In the genomic region with DNA sequence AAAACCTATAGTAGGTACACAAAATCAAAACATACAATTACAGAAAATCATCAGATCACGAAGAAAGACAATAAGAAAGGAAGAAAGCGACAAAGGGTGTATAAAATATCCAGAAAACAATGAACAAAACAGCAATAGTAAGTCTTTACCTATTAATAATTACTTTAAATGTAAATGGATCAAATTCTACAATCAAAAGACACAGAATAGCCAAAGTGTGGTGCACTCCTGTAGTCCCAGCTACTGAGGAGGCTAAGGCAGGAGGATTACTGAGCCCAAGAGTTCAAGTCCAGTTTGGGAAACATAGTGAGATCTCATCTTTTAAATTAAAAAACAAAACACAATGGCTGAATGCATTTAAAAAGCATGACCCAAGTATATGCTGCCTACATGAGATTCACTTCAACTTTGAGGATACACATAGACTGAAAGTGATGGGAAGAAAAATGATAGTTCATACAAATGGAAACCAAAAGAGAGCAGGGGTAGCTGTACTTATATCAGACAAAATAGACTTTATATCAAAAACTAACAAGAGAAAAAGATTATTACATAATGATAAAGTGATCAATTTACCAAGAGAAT, we compare ENCODE assay signal across 9 cellular contexts. TPM values are rescaled to one million over a fixed set of nuclear protein-coding genes. Genes with fewer than 3 reads are reported as not detected.
"Had no signal": no experiment of that assay in that cellular context is flagged by ENCODE, and none has a peak within 500 bp of the region (broad histone marks: within the 10 kb centered on the region; RNA-seq: fewer than 3 reads in every experiment).

No MANE protein-coding gene starts in this region.

- H3K4me2 ChIP-seq: KMS-11 had no signal

- FAIRE-seq: HepG2, HTR-8/SVneo had no signal

- ATAC-seq: HepG2 had no signal

- H3K27ac ChIP-seq: HL-60, KMS-11 had no signal

- DNase-seq: IMR-90, KBM-7, KG1 had no signal

- H3K9ac ChIP-seq: KMS-11 had no signal

RNA-seq across cellular contexts. Expression of a gene that starts 40.6 kb away (rescaled TPM):
- total RNA-seq: HT1080, IMR-90 had no signal
- polyA plus RNA-seq: HepG2, IMR-90 had no signal

RNA-seq across cellular contexts. Expression of a gene that starts 58.2 kb away (rescaled TPM):
- total RNA-seq: HepG2, HT1080, IMR-90 had no signal
- polyA plus RNA-seq: IgD-negative memory B cell had no signal
